ENCODE assay signal across 14 cellular contexts in the genomic region with DNA sequence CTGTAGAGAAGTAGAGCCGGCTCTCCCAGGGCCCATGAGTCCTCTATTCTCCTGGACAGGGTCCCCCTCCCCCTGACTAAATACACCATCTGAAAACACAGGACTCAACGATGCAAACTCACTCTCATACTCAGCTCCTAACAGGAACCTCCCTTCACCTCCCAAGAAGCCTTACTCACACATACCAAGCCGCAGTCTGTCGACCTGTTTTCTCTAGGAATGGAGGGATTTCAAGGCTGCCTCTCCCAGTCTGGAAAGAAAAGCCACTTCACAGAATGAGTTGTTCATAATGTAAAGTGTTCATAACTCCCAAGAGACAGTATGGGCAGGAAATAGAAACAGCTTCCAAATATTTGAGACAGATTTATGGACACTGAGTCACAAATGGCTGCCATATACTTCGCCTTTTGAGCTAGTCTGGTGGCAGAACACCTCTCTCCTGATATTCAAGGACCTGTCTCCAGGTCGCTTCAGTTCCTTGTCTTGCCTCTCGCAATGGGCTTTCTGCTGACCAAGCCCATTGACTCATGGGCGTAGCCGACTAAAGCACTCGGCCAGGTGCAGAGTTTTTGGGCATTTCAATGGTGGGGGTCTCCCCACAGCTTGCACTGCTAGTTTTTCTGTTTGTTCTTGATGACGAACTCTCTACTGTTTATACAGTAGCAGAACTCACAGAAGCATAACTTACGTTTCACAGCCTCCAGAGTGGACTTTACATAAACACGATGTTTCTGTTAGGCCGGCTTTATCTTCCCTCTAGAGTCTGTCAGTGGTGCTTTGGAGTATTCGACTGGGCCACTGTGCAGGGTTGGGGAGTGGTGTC. TPM values are rescaled to one million over a fixed set of nuclear protein-coding genes. Genes with fewer than 3 reads are reported as not detected.
DNase-seq lines count a peak whose midpoint lies in the region; ATAC-seq and TF ChIP-seq lines count a peak whose summit lies in the region.
"Had no signal": no experiment of that assay in that cellular context is flagged by ENCODE, and none has a peak within 500 bp of the region (broad histone marks: within the 10 kb centered on the region; RNA-seq: fewer than 3 reads in every experiment).

No MANE protein-coding gene starts in this region.

- H3K36me3 Mint-ChIP-seq in chondrocyte (ENCODE audit: low read depth): peaks cover 16% of the 10 kb centered on the region
- H3K36me3 Mint-ChIP-seq in activated CD4-positive, alpha-beta memory T cell treated with anti-CD3 and anti-CD28 coated beads, Interleukin-2, amount 10 ng/mL, durations not matched to agents 7 days and 5 days (ENCODE audit: low read depth): no peaks in the 10 kb centered on the region
- H3K36me3 Mint-ChIP-seq: immature natural killer cell had no signal

- H3K27me3 Mint-ChIP-seq in chondrocyte (ENCODE audit: low read depth): no peaks in the 10 kb centered on the region
- H3K27me3 Mint-ChIP-seq in activated CD4-positive, alpha-beta memory T cell treated with anti-CD3 and anti-CD28 coated beads, Interleukin-2, amount 10 ng/mL, durations not matched to agents 7 days and 5 days: peaks cover 7% of the 10 kb centered on the region

- intact Hi-C loops in cardiac septum (cut with DNase I): no loop called here
- intact Hi-C loops in aorta (cut with DNase I): no loop called here
- intact Hi-C loops in upper lobe of right lung (cut with DNase I): no loop called here

- ATAC-seq in aorta (ENCODE audit: low FRiP score): no peak
- no peak for ATAC-seq in upper lobe of right lung

- peak overlapping the region; percentile 15 for H3K9ac ChIP-seq in muscle layer of colon (ENCODE audit: low read length)

- H3K27ac ChIP-seq in cardiac muscle cell (peak overlapping the region; percentile 87), muscle layer of colon (ENCODE audit: low read depth, low read length) (peak overlapping the region; percentile 91), aorta (ENCODE audit: low read depth in 1 of 2, low read length in 2 of 2) (peak overlapping the region; percentile 74 to 88), upper lobe of right lung (no peak overlapping the region)

- no peaks in the 10 kb centered on the region for H3K9me3 ChIP-seq in cardiac muscle cell (ENCODE audit: low read depth)
- H3K9me3 ChIP-seq in muscle layer of colon (ENCODE audit: low read length): no peaks in the 10 kb centered on the region
- no peaks in the 10 kb centered on the region for H3K9me3 ChIP-seq in aorta (ENCODE audit: control insufficient read depth, low read length)
- H3K9me3 ChIP-seq in upper lobe of right lung: no peaks in the 10 kb centered on the region

- H3K27me3 ChIP-seq in cardiac muscle cell (no peaks in the 10 kb centered on the region), muscle layer of colon (ENCODE audit: control insufficient read depth in 1 of 2, insufficient read depth in 2 of 2, low read length in 2 of 2) (no peaks in the 10 kb centered on the region), aorta (ENCODE audit: control insufficient read depth in 1 of 2, insufficient read depth in 2 of 2, low read length in 1 of 2) (no peaks in the 10 kb centered on the region), upper lobe of right lung (no peaks in the 10 kb centered on the region)

- H3K4me1 ChIP-seq in cardiac muscle cell (ENCODE audit: low read depth) (peaks cover 49% of the 10 kb centered on the region), muscle layer of colon (ENCODE audit: insufficient read depth, low read length) (peaks cover 51% of the 10 kb centered on the region), aorta (ENCODE audit: control insufficient read depth in 1 of 2, insufficient read depth in 2 of 2, low read length in 2 of 2) (peaks cover 0 to 2% of the 10 kb centered on the region in 2 donors), upper lobe of right lung (peaks cover 4% of the 10 kb centered on the region)

- CTCF ChIA-PET in activated CD4-positive, alpha-beta memory T cell treated with anti-CD3 and anti-CD28 coated beads, Interleukin-2, amount 10 ng/mL, durations not matched to agents 7 days and 5 days (lab: Charles Lee): no interaction called here

- 42 to 51% methylated on average over 15 of the region's 15 CpGs for WGBS in aorta, 2 donors

- TF ChIP-seq CTCF in cardiac muscle cell (IDR thresholded peaks at IDR 0.05; ENCODE audit: low read depth, low read length) (no peak), chondrocyte (IDR thresholded peaks at IDR 0.05) (no peak), upper lobe of right lung (IDR thresholded peaks at IDR 0.05) (no peak)

- H3K36me3 ChIP-seq in cardiac muscle cell: no peaks in the 10 kb centered on the region
- H3K36me3 ChIP-seq in muscle layer of colon (ENCODE audit: insufficient read depth, low read length): peaks cover 21% of the 10 kb centered on the region
- peaks cover 0 to 10% of the 10 kb centered on the region in 2 donors for H3K36me3 ChIP-seq in aorta (ENCODE audit: control insufficient read depth in 1 of 2, insufficient read depth in 2 of 2, low read length in 1 of 2)
- H3K36me3 ChIP-seq in upper lobe of right lung: no peaks in the 10 kb centered on the region

- DNase-seq in cardiac muscle cell (ENCODE audit: low read depth in 1 of 2, low spot score in 1 of 2) (peak in 1 of 2 donors; percentile 86), cardiac septum (ENCODE audit: low spot score) (no peak), chondrocyte (ENCODE audit: low spot score) (no peak), aorta (peak; percentile 35 to 51), upper lobe of right lung (no peak)
- DNase-seq in activated CD4-positive, alpha-beta T cell treated with anti-CD3 and anti-CD28 coated beads, Interleukin-2, amount 50 U/mL, for 48 hours: no peak
- DNase-seq in activated CD4-positive, alpha-beta memory T cell treated with anti-CD3 and anti-CD28 coated beads, Interleukin-2, amount 10 ng/mL, durations not matched to agents 7 days and 5 days: no peak
- DNase-seq: ACHN, activated gamma-delta T cell, GDM1, immature natural killer cell, NCI-H1436 treated with DMSO at 0.1 percent for 48 hours had no signal

- POLR2A ChIA-PET in activated CD4-positive, alpha-beta memory T cell treated with anti-CD3 and anti-CD28 coated beads, Interleukin-2, amount 10 ng/mL, durations not matched to agents 7 days and 5 days (lab: Charles Lee): no interaction called here

- H3K4me3 ChIP-seq in cardiac muscle cell (no peak overlapping the region), muscle layer of colon (ENCODE audit: low read depth in 1 of 2, low read length in 2 of 2) (peak overlapping the region in 1 of 2 donors; percentile 53), aorta (ENCODE audit: low read length in 2 of 2) (no peak overlapping the region), upper lobe of right lung (no peak overlapping the region)

- H3K4me3 Mint-ChIP-seq in chondrocyte (ENCODE audit: unreplicated experiment): peak overlapping the region; percentile 56
- no peak overlapping the region for H3K4me3 Mint-ChIP-seq in activated CD4-positive, alpha-beta memory T cell treated with anti-CD3 and anti-CD28 coated beads, Interleukin-2, amount 10 ng/mL, durations not matched to agents 7 days and 5 days
- H3K4me3 Mint-ChIP-seq: endodermal cell, immature natural killer cell had no signal

- H3K27ac Mint-ChIP-seq in chondrocyte (ENCODE audit: unreplicated experiment): peak overlapping the region; percentile 98
- no peak overlapping the region for H3K27ac Mint-ChIP-seq in activated CD4-positive, alpha-beta memory T cell treated with anti-CD3 and anti-CD28 coated beads, Interleukin-2, amount 10 ng/mL, durations not matched to agents 7 days and 5 days
- H3K27ac Mint-ChIP-seq: immature natural killer cell had no signal

- peaks cover 63% of the 10 kb centered on the region for H3K4me1 Mint-ChIP-seq in chondrocyte (ENCODE audit: low read depth)
- H3K4me1 Mint-ChIP-seq in activated CD4-positive, alpha-beta memory T cell treated with anti-CD3 and anti-CD28 coated beads, Interleukin-2, amount 10 ng/mL, durations not matched to agents 7 days and 5 days: no peaks in the 10 kb centered on the region
- H3K4me1 Mint-ChIP-seq: immature natural killer cell had no signal

- H3K9me3 Mint-ChIP-seq in chondrocyte (ENCODE audit: low read depth): no peaks in the 10 kb centered on the region
- no peaks in the 10 kb centered on the region for H3K9me3 Mint-ChIP-seq in activated CD4-positive, alpha-beta memory T cell treated with anti-CD3 and anti-CD28 coated beads, Interleukin-2, amount 10 ng/mL, durations not matched to agents 7 days and 5 days
- H3K9me3 Mint-ChIP-seq: endodermal cell, immature natural killer cell had no signal

RNA-seq across cellular contexts. Expression of a gene that starts 25.0 kb away (rescaled TPM):
- total RNA-seq in cardiac muscle cell: 6.4 and 9.0 TPM in 2 replicates
- 3.9 and 5.8 TPM in 2 replicates for polyA plus RNA-seq in cardiac muscle cell
- not detected for total RNA-seq in cardiac septum
- total RNA-seq in chondrocyte: 1.1 to 4.6 TPM (median 3.4 TPM) in 3 replicates
- 10 to 100 TPM in 1 of 2 donors, 1 to 10 TPM in 1; 2.8 to 18.0 TPM for total RNA-seq in aorta
- 1 to 10 TPM; 7.6 to 9.0 TPM for polyA plus RNA-seq in aorta
- total RNA-seq in activated CD4-positive, alpha-beta memory T cell treated with anti-CD3 and anti-CD28 coated beads, Interleukin-2, amount 10 ng/mL, durations not matched to agents 7 days and 5 days: not detected
- not detected for total RNA-seq in upper lobe of right lung
- total RNA-seq: endodermal cell had no signal
- polyA plus RNA-seq: immature natural killer cell had no signal

RNA-seq across cellular contexts. Expression of a gene that starts 46.3 kb away (rescaled TPM):
- total RNA-seq in cardiac muscle cell (14.4 and 16.1 TPM in 2 replicates), cardiac septum (4.3 TPM), chondrocyte (7.1 to 11.1 TPM (median 7.3 TPM) in 3 replicates), aorta (1 to 10 TPM; 3.1 to 9.2 TPM), upper lobe of right lung (6.6 TPM)
- polyA plus RNA-seq in cardiac muscle cell (15.3 and 17.6 TPM in 2 replicates), aorta (1 to 10 TPM; 3.1 to 5.3 TPM)
- 10 to 100 TPM; 41.2 to 42.1 TPM for total RNA-seq in activated CD4-positive, alpha-beta memory T cell treated with anti-CD3 and anti-CD28 coated beads, Interleukin-2, amount 10 ng/mL, durations not matched to agents 7 days and 5 days

RNA-seq across cellular contexts. Expression of a gene that starts 58.8 kb away (rescaled TPM):
- 4.9 and 5.1 TPM in 2 replicates for total RNA-seq in cardiac muscle cell
- polyA plus RNA-seq in cardiac muscle cell: 4.2 and 6.6 TPM in 2 replicates
- total RNA-seq in cardiac septum: 11.0 TPM
- 13.2 to 27.3 TPM (median 25.5 TPM) in 3 replicates for total RNA-seq in chondrocyte
- 10 to 100 TPM; 11.4 to 12.9 TPM for total RNA-seq in aorta
- polyA plus RNA-seq in aorta: 1 to 10 TPM; 1.6 to 3.7 TPM
- 10 to 100 TPM; 43.8 to 49.4 TPM for total RNA-seq in activated CD4-positive, alpha-beta memory T cell treated with anti-CD3 and anti-CD28 coated beads, Interleukin-2, amount 10 ng/mL, durations not matched to agents 7 days and 5 days
- total RNA-seq in upper lobe of right lung: 23.9 TPM

Comparison
In these comparisons a context has a peak if more than half of its experiments do, and no peak if none do; other contexts are left out.
1. DNase-seq: peak in aorta (2 of 2); none in cardiac septum (single experiment), chondrocyte (single experiment), activated CD4-positive, alpha-beta T cell treated with anti-CD3 and anti-CD28 coated beads, Interleukin-2, amount 50 U/mL, for 48 hours (0 of 2), activated CD4-positive, alpha-beta memory T cell treated with anti-CD3 and anti-CD28 coated beads, Interleukin-2, amount 10 ng/mL, durations not matched to agents 7 days and 5 days (single experiment) and upper lobe of right lung (single experiment).